ENCODE assay signal across 2 cellular contexts in genomic region chr1:247274857-247275256, GRCh38.
TF ChIP-seq lines count a peak whose summit lies in the region.

No MANE protein-coding gene starts in this region.

TF ChIP-seq in HepG2, 621 proteins besides CTCF, POLR2A, EP300 and RAD21:
- no peak for TF ChIP-seq ZSCAN22 (CRISPR knock-in tag; IDR thresholded peaks at IDR 0.05)
- TF ChIP-seq CREB1 (IDR thresholded peaks at IDR 0.05), result no peak
- no peak for TF ChIP-seq CREB1 (CRISPR knock-in tag; IDR thresholded peaks at IDR 0.05)
- TF ChIP-seq MAFK (conservative IDR thresholded peaks at IDR 0.05 in 1 of 2, IDR thresholded peaks at IDR 0.05 in 1 of 2; ENCODE audit: low read length in 2 of 2), result peak; percentile 65 to 66
- TF ChIP-seq KLF6 (CRISPR knock-in tag; IDR thresholded peaks at IDR 0.05), result no peak
- peak; percentile 51; the same call in 1 of the 2 replicates for TF ChIP-seq MAFF (IDR thresholded peaks at IDR 0.05; ENCODE audit: low read depth, low read length)
- TF ChIP-seq ZBTB49 (CRISPR knock-in tag; IDR thresholded peaks at IDR 0.05; ENCODE audit: borderline replicate concordance), result no peak
- no peak for TF ChIP-seq FOXA1 (IDR thresholded peaks at IDR 0.05)
- TF ChIP-seq FOXA1 (CRISPR knock-in tag; IDR thresholded peaks at IDR 0.05), result no peak
- 0 out of 2 replicates have a peak, but pooled peaks have one; percentile 30 for TF ChIP-seq HNF1A (IDR thresholded peaks at IDR 0.05; ENCODE audit: low read depth)
- TF ChIP-seq HNF1A (CRISPR knock-in tag; IDR thresholded peaks at IDR 0.05; ENCODE audit: borderline replicate concordance), result no peak
- TF ChIP-seq BRD4 (CRISPR knock-in tag; IDR thresholded peaks at IDR 0.05), result no peak
- TF ChIP-seq MEF2D (CRISPR knock-in tag; IDR thresholded peaks at IDR 0.05), result no peak

TF ChIP-seq in K562, 482 proteins besides CTCF, POLR2A, EP300 and RAD21:
- TF ChIP-seq PHF21A (IDR thresholded peaks at IDR 0.05; ENCODE audit: borderline replicate concordance, low read depth) (no peak), ZNF316 (IDR thresholded peaks at IDR 0.05) (0 out of 2 replicates have a peak, but pooled peaks have one; percentile 4), EP400 (IDR thresholded peaks at IDR 0.05) (no peak), SMARCE1 (IDR thresholded peaks at IDR 0.05) (no peak), ZNF830 (CRISPR knock-in tag; IDR thresholded peaks at IDR 0.05) (no peak), ZNF436 (CRISPR knock-in tag; IDR thresholded peaks at IDR 0.05) (no peak), ZNF518B (CRISPR knock-in tag; IDR thresholded peaks at IDR 0.05) (no peak), PTBP1 (IDR thresholded peaks at IDR 0.05; ENCODE audit: low read depth, low read length) (no peak)
TF ChIP-seq in K562: peak in this region for 1.
